ENCODE assay signal across 8 cellular contexts in genomic region chr21:33901421-33902288, GRCh38. TPM values are rescaled to one million over a fixed set of nuclear protein-coding genes. Genes with fewer than 3 reads are reported as not detected.
DNase-seq lines count a peak whose midpoint lies in the region; ATAC-seq and TF ChIP-seq lines count a peak whose summit lies in the region.

No MANE protein-coding gene starts in this region.

- intact Hi-C loops in gastrocnemius medialis (cut with DNase I; ENCODE audit: low total_unique reads), result loop anchor here (2.0 kb wide), 1 partner anchor 259 kb away; the partner anchor contains the start of gene ITSN1

- H3K27me3 ChIP-seq in KMS-11 (ENCODE audit: insufficient read depth, low read depth) (no peaks in the 10 kb centered on the region), gastrocnemius medialis (no peaks in the 10 kb centered on the region)

- no peak overlapping the region for H3K9ac ChIP-seq in KMS-11

- H4K20me1 ChIP-seq in KMS-11 (ENCODE audit: insufficient read depth), result no peaks in the 10 kb centered on the region

- ATAC-seq in gastrocnemius medialis (peak; percentile 70 to 89), GM18511 (IDR thresholded peaks at IDR 0.05; ENCODE audit: unreplicated experiment) (no peak)

- H3K4me3 ChIP-seq in KMS-11 (IDR thresholded peaks at IDR 0.05; ENCODE audit: insufficient read depth, low read depth, low read length), result no peak overlapping the region
- no peak overlapping the region for H3K4me3 ChIP-seq in gastrocnemius medialis

- TF ChIP-seq CTCF in KMS-11 (conservative IDR thresholded peaks at IDR 0.05; ENCODE audit: low read depth, low read length), result peak; percentile 13; the same call in 1 of the 2 replicates
- peak in 4 of 5 experiments; percentile 29 to 51 (median 40) for TF ChIP-seq CTCF in gastrocnemius medialis (IDR thresholded peaks at IDR 0.05 in 4 of 5, conservative IDR thresholded peaks at IDR 0.05 in 1 of 5)

- in situ Hi-C loops in gastrocnemius medialis (cut with MboI; ENCODE audit: low sequenced_read_pairs in 4 of 4), result loop anchor here in 3 of 4 donors (25.0 kb wide), 2 partner anchors 711 to 736 kb away; partner anchors contain the start of gene RCAN1 (in 2 of the 3)

- no peak for TF ChIP-seq POLR2A in gastrocnemius medialis (IDR thresholded peaks at IDR 0.05)

- no peaks in the 10 kb centered on the region for H3K9me3 ChIP-seq in gastrocnemius medialis

- H2AFZ ChIP-seq in KMS-11 (ENCODE audit: low read depth), result no peak overlapping the region

- H3K4me2 ChIP-seq in KMS-11, result no peak overlapping the region

- DNase-seq in NCI-H2081 (lab: John Stamatoyannopoulos, UW), result peak; percentile 18 to 62
- DNase-seq in NCI-H2081 treated with DMSO at 0.1 percent for 48 hours (lab: John Stamatoyannopoulos, UW), result no peak
- DNase-seq in UCSD-AML1 (lab: John Stamatoyannopoulos, UW; ENCODE audit: unreplicated experiment), result peak; percentile 23
- DNase-seq in globus pallidus (ENCODE audit: low spot score), result peak; percentile 59
- peak; percentile 22 to 77 for DNase-seq in gastrocnemius medialis
- no peak for DNase-seq in NK-92 treated with Interleukin-12 subunit alpha and Interleukin-12 subunit beta, amount 100 ng/mL, for 24 hours (lab: John Stamatoyannopoulos, UW)

- peaks cover 8% of the 10 kb centered on the region; the same call in 1 of the 2 replicates for H3K36me3 ChIP-seq in KMS-11 (ENCODE audit: insufficient read depth)
- H3K36me3 ChIP-seq in gastrocnemius medialis, result peaks cover 0 to 41% of the 10 kb centered on the region in 2 donors

- H3K27ac ChIP-seq in KMS-11 (no peak overlapping the region), gastrocnemius medialis (peak overlapping the region; percentile 32 to 79 (median 69))

- H3K4me1 ChIP-seq in KMS-11 (ENCODE audit: low read depth, poor library complexity, severe bottlenecking) (peaks cover 10% of the 10 kb centered on the region), gastrocnemius medialis (peaks cover 0 to 6% of the 10 kb centered on the region in 2 donors)

- no peaks in the 10 kb centered on the region for H3K79me2 ChIP-seq in KMS-11 (ENCODE audit: insufficient read depth, low read depth)

RNA-seq across cellular contexts. Expression of gene ATP5PO, which starts 13.9 kb away (rescaled TPM):
- 100 to 1,000 TPM; 261 to 560 (median 356) TPM for total RNA-seq in gastrocnemius medialis

Comparison
In these comparisons a context has a peak if more than half of its experiments do, and no peak if none do; other contexts are left out.
1. DNase-seq: peak in NCI-H2081 (2 of 2), UCSD-AML1 (single experiment), globus pallidus (single experiment) and gastrocnemius medialis (2 of 2); none in NCI-H2081 treated with DMSO at 0.1 percent for 48 hours (single experiment) and NK-92 treated with Interleukin-12 subunit alpha and Interleukin-12 subunit beta, amount 100 ng/mL, for 24 hours (single experiment).